In the genomic region with DNA sequence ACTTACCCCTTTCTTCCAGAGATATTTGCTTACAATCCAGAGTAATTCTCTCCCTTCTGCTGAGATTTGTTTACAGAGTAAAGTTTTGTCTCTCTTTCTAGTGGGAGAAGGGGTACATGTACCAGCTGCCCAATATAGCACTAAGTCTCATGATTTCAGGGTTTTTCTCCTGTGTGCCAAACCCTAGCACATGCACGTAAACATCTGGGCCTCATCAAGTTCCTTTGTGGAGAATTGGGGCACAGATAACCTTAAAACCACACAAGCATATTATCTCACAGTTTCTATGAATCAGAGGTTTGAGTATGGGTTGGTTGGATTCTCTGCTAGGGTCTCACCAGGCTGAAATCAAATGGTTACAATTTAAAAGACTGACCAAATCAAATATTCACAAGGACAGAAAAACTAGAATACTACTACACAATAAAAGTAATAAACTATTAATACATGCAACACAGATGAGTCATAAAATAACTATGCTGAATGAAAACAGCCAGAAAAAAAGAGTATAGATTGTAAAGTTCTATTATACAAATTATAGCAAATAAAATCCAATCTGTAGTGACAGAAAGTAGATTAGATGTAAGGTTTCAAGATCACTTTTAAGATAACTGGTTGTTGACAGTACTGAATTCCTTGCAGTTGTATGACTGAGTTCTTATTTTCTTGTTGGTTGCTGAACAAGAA, we compare ENCODE assay signal across 24 cellular contexts.
DNase-seq lines count a peak whose midpoint lies in the region; TF ChIP-seq lines count a peak whose summit lies in the region.
"Had no signal": no experiment of that assay in that cellular context is flagged by ENCODE, and none has a peak within 500 bp of the region (broad histone marks: within the 10 kb centered on the region; RNA-seq: fewer than 3 reads in every experiment).

No MANE protein-coding gene starts in this region.

- no peak overlapping the region for H3K9ac ChIP-seq in KMS-11

- peak overlapping the region; percentile 31; the same call in 1 of the 2 replicates for H3K4me3 ChIP-seq in ACC112 (ENCODE audit: low read depth, low read length)
- H3K4me3 ChIP-seq in KMS-11 (IDR thresholded peaks at IDR 0.05; ENCODE audit: insufficient read depth, low read depth, low read length), result no peak overlapping the region
- H3K4me3 ChIP-seq in fibroblast of pulmonary artery (replicated peaks; ENCODE audit: low read depth, low read length), result no peak overlapping the region
- H3K4me3 ChIP-seq: GM23338, heart right ventricle, spleen had no signal

- H3K27me3 ChIP-seq in ACC112 (ENCODE audit: insufficient read depth, low read length), result no peaks in the 10 kb centered on the region
- H3K27me3 ChIP-seq in KMS-11 (ENCODE audit: insufficient read depth, low read depth), result no peaks in the 10 kb centered on the region
- H3K27me3 ChIP-seq: heart right ventricle, spleen had no signal

- H3K27ac ChIP-seq in ACC112 (ENCODE audit: low read depth, low read length) (peak overlapping the region; percentile 60), KMS-11 (peak overlapping the region; percentile 54; the same call in 1 of the 2 replicates)
- H3K27ac ChIP-seq: heart right ventricle, HL-60, spleen had no signal

- H3K4me3 Mint-ChIP-seq in activated CD4-positive, alpha-beta T cell treated with anti-CD3 and anti-CD28 coated beads, Interleukin-2, amount 10 ng/mL, durations not matched to agents 7 days and 5 days, result no peak overlapping the region
- H3K4me3 Mint-ChIP-seq: activated CD8-positive, alpha-beta T cell treated with anti-CD3 and anti-CD28 coated beads for 36 hours; B cell; CD8-positive, alpha-beta memory T cell; GM23338; naive thymus-derived CD8-positive, alpha-beta T cell; stimulated activated memory B cell treated with anti-CD40 and anti-IgM and Interleukin-4, amounts not matched to agents 10 μg/mL and 1 μg/mL and 100 μg/mL, for 72 hours had no signal

- peak overlapping the region; percentile 63 for H2AFZ ChIP-seq in ACC112 (ENCODE audit: low read length, unreplicated experiment)
- no peak overlapping the region for H2AFZ ChIP-seq in KMS-11 (ENCODE audit: low read depth)
- H2AFZ ChIP-seq: GM23338 had no signal

- H3K36me3 ChIP-seq in ACC112 (ENCODE audit: insufficient read depth, low read length) (no peaks in the 10 kb centered on the region), KMS-11 (ENCODE audit: insufficient read depth) (no peaks in the 10 kb centered on the region)
- H3K36me3 ChIP-seq: heart right ventricle, spleen had no signal

- H3K79me2 ChIP-seq in ACC112 (ENCODE audit: control insufficient read depth, insufficient read depth, low read length, unreplicated experiment) (no peaks in the 10 kb centered on the region), KMS-11 (ENCODE audit: insufficient read depth, low read depth) (no peaks in the 10 kb centered on the region)

- CTCF ChIA-PET in activated CD4-positive, alpha-beta T cell treated with anti-CD3 and anti-CD28 coated beads, Interleukin-2, amount 10 ng/mL, durations not matched to agents 7 days and 5 days (lab: Charles Lee), result no interaction called here

- no peaks in the 10 kb centered on the region for H4K20me1 ChIP-seq in KMS-11 (ENCODE audit: insufficient read depth)

- H3K4me1 ChIP-seq in ACC112 (ENCODE audit: control insufficient read depth, insufficient read depth, low read length, unreplicated experiment), result peaks cover 27% of the 10 kb centered on the region
- H3K4me1 ChIP-seq in KMS-11 (ENCODE audit: low read depth, poor library complexity, severe bottlenecking), result peaks cover 28% of the 10 kb centered on the region
- H3K4me1 ChIP-seq: heart right ventricle, spleen had no signal

- peak overlapping the region; percentile 42 for H3K4me2 ChIP-seq in KMS-11
- H3K4me2 ChIP-seq: GM23338 had no signal

- no peaks in the 10 kb centered on the region for H3K27me3 Mint-ChIP-seq in activated CD4-positive, alpha-beta T cell treated with anti-CD3 and anti-CD28 coated beads, Interleukin-2, amount 10 ng/mL, durations not matched to agents 7 days and 5 days
- H3K27me3 Mint-ChIP-seq: activated CD8-positive, alpha-beta T cell treated with anti-CD3 and anti-CD28 coated beads for 36 hours; B cell; naive thymus-derived CD8-positive, alpha-beta T cell; stimulated activated memory B cell treated with anti-CD40 and anti-IgM and Interleukin-4, amounts not matched to agents 10 μg/mL and 1 μg/mL and 100 μg/mL, for 72 hours had no signal

- DNase-seq in amniotic epithelial cell (ENCODE audit: low read depth) (peak; percentile 83), fibroblast of pulmonary artery (ENCODE audit: low read depth) (peak; percentile 57), GM20000 (ENCODE audit: low spot score) (no peak), NCI-H2196 (lab: John Stamatoyannopoulos, UW; ENCODE audit: unreplicated experiment) (no peak)
- no peak for DNase-seq in activated CD4-positive, alpha-beta T cell treated with anti-CD3 and anti-CD28 coated beads, Interleukin-2, amount 10 ng/mL, durations not matched to agents 7 days and 5 days
- DNase-seq in effector CD8-positive, alpha-beta T cell (lab: John Stamatoyannopoulos, UW), result no peak
- DNase-seq: activated CD8-positive, alpha-beta T cell treated with anti-CD3 and anti-CD28 coated beads for 36 hours; activated gamma-delta T cell; CD8-positive, alpha-beta memory T cell; DMS153; heart right ventricle; naive thymus-derived CD8-positive, alpha-beta T cell; NCI-H1105; NCI-H2029 treated with DMSO at 0.1 percent for 48 hours; occipital lobe; spleen; stimulated activated CD4-positive, alpha-beta T cell treated with anti-CD3 and anti-CD28 coated beads, Interleukin-2, amount 100 ng/mL, for 48 hours; T-helper 1 cell had no signal

- TF ChIP-seq CTCF in KMS-11 (conservative IDR thresholded peaks at IDR 0.05; ENCODE audit: low read depth, low read length), result no peak
- no peak for TF ChIP-seq CTCF in fibroblast of pulmonary artery (IDR thresholded peaks at IDR 0.05; ENCODE audit: low read length, missing control alignments)
- no peak for TF ChIP-seq CTCF in GM20000 (IDR thresholded peaks at IDR 0.05; ENCODE audit: extremely low read depth, missing control alignments)

- no peaks in the 10 kb centered on the region for H3K4me1 Mint-ChIP-seq in activated CD4-positive, alpha-beta T cell treated with anti-CD3 and anti-CD28 coated beads, Interleukin-2, amount 10 ng/mL, durations not matched to agents 7 days and 5 days
- H3K4me1 Mint-ChIP-seq: B cell; CD8-positive, alpha-beta memory T cell; naive thymus-derived CD8-positive, alpha-beta T cell; stimulated activated memory B cell treated with anti-CD40 and anti-IgM and Interleukin-4, amounts not matched to agents 10 μg/mL and 1 μg/mL and 100 μg/mL, for 72 hours had no signal

- POLR2A ChIA-PET in activated CD4-positive, alpha-beta T cell treated with anti-CD3 and anti-CD28 coated beads, Interleukin-2, amount 10 ng/mL, durations not matched to agents 7 days and 5 days (lab: Charles Lee), result no interaction called here

- H3K27ac Mint-ChIP-seq in activated CD4-positive, alpha-beta T cell treated with anti-CD3 and anti-CD28 coated beads, Interleukin-2, amount 10 ng/mL, durations not matched to agents 7 days and 5 days, result no peak overlapping the region
- H3K27ac Mint-ChIP-seq: activated CD8-positive, alpha-beta T cell treated with anti-CD3 and anti-CD28 coated beads for 36 hours; B cell; CD8-positive, alpha-beta memory T cell; GM23338; naive thymus-derived CD8-positive, alpha-beta T cell; stimulated activated memory B cell treated with anti-CD40 and anti-IgM and Interleukin-4, amounts not matched to agents 10 μg/mL and 1 μg/mL and 100 μg/mL, for 72 hours had no signal

- H3K36me3 Mint-ChIP-seq in activated CD4-positive, alpha-beta T cell treated with anti-CD3 and anti-CD28 coated beads, Interleukin-2, amount 10 ng/mL, durations not matched to agents 7 days and 5 days (ENCODE audit: low read depth), result no peaks in the 10 kb centered on the region
- H3K36me3 Mint-ChIP-seq: naive thymus-derived CD8-positive, alpha-beta T cell; stimulated activated memory B cell treated with anti-CD40 and anti-IgM and Interleukin-4, amounts not matched to agents 10 μg/mL and 1 μg/mL and 100 μg/mL, for 72 hours had no signal

- H3K9me3 Mint-ChIP-seq in activated CD4-positive, alpha-beta T cell treated with anti-CD3 and anti-CD28 coated beads, Interleukin-2, amount 10 ng/mL, durations not matched to agents 7 days and 5 days, result peaks cover 5% of the 10 kb centered on the region
- H3K9me3 Mint-ChIP-seq: GM23338 had no signal

Comparison
In these comparisons a context has a peak if more than half of its experiments do, and no peak if none do; other contexts are left out.
1. DNase-seq: peak in amniotic epithelial cell (single experiment) and fibroblast of pulmonary artery (single experiment); none in activated CD4-positive, alpha-beta T cell treated with anti-CD3 and anti-CD28 coated beads, Interleukin-2, amount 10 ng/mL, durations not matched to agents 7 days and 5 days (single experiment), effector CD8-positive, alpha-beta T cell (single experiment), GM20000 (single experiment) and NCI-H2196 (single experiment).